8 cellular contexts compared by ENCODE assay signal in genomic region chr19:12872941-12873890, GRCh38. TPM values are rescaled to one million over a fixed set of nuclear protein-coding genes. Genes with fewer than 3 reads are reported as not detected.
DNase-seq lines count a peak whose midpoint lies in the region; ATAC-seq and TF ChIP-seq lines count a peak whose summit lies in the region.

No MANE protein-coding gene starts in this region.

- intact Hi-C loops in right lobe of liver (cut with DNase I) (no loop called here), thyroid gland (cut with DNase I) (no loop called here)

- no peaks in the 10 kb centered on the region for H3K27me3 ChIP-seq in right lobe of liver
- no peaks in the 10 kb centered on the region for H3K27me3 ChIP-seq in thyroid gland
- H3K27me3 ChIP-seq in tibial nerve, result peaks cover 0 to 6% of the 10 kb centered on the region in 2 donors

- DNase-seq in NCI-H2227 (lab: John Stamatoyannopoulos, UW; ENCODE audit: unreplicated experiment) (peak; percentile 33), NCI-H2227 treated with DMSO at 0.1 percent for 48 hours (lab: John Stamatoyannopoulos, UW) (no peak), SKM-1 treated with dmso at 0.1 percent for 144 hours (lab: John Stamatoyannopoulos, UW; ENCODE audit: unreplicated experiment) (peak; percentile 19), caudate nucleus (lab: John Stamatoyannopoulos, UW) (peak in 41 of 61 donors; percentile 2 to 80 (median 40)), right lobe of liver (peak; percentile 63 to 75 (median 69)), thyroid gland (peak; percentile 46 to 60), tibial nerve (ENCODE audit: low spot score in 2 of 2) (no peak)

- TF ChIP-seq POLR2A in right lobe of liver (IDR thresholded peaks at IDR 0.05) (no peak), thyroid gland (IDR thresholded peaks at IDR 0.05) (peak in 1 of 2 donors; percentile 13), tibial nerve (IDR thresholded peaks at IDR 0.05) (no peak)

- H3K27ac ChIP-seq in caudate nucleus (ENCODE audit: low read depth, low read length) (no peak overlapping the region), right lobe of liver (no peak overlapping the region), thyroid gland (no peak overlapping the region), tibial nerve (no peak overlapping the region)

- H3K36me3 ChIP-seq in right lobe of liver, result peaks cover 0 to 5% (median 0%) of the 10 kb centered on the region in 4 donors
- peaks cover 6% of the 10 kb centered on the region in 2 donors for H3K36me3 ChIP-seq in thyroid gland
- peaks cover 0 to 53% (median 12%) of the 10 kb centered on the region in 3 donors for H3K36me3 ChIP-seq in tibial nerve

- H3K9me3 ChIP-seq in right lobe of liver, result no peaks in the 10 kb centered on the region
- no peaks in the 10 kb centered on the region for H3K9me3 ChIP-seq in thyroid gland
- no peaks in the 10 kb centered on the region for H3K9me3 ChIP-seq in tibial nerve

- ATAC-seq in right lobe of liver (peak; percentile 74 to 88 (median 86)), HG02642 (IDR thresholded peaks at IDR 0.05; ENCODE audit: poor library complexity, unreplicated experiment) (no peak)

- TF ChIP-seq EP300 in tibial nerve (IDR thresholded peaks at IDR 0.05), result no peak

- H3K4me3 ChIP-seq in right lobe of liver (peak overlapping the region; percentile 9 to 27 (median 18)), thyroid gland (replicated peaks in 1 of 3) (no peak overlapping the region), tibial nerve (no peak overlapping the region)

- no peak for TF ChIP-seq CTCF in right lobe of liver (IDR thresholded peaks at IDR 0.05)
- no peak for TF ChIP-seq CTCF in thyroid gland (IDR thresholded peaks at IDR 0.05)
- no peak for TF ChIP-seq CTCF in tibial nerve (IDR thresholded peaks at IDR 0.05)

- H3K4me1 ChIP-seq in right lobe of liver (no peaks in the 10 kb centered on the region), thyroid gland (no peaks in the 10 kb centered on the region), tibial nerve (no peaks in the 10 kb centered on the region)

- 32% methylated on average over 9 of the region's 70 CpGs for WGBS in right lobe of liver (ENCODE audit: insufficient coverage, low coverage, low lambda C conversion rate, missing lambda C conversion rate)
- 52 to 70% methylated on average over 54 to 68 of the region's 70 CpGs for WGBS in thyroid gland, 2 donors
- 61 to 66% methylated on average over 64 to 70 of the region's 70 CpGs for WGBS in tibial nerve, 2 donors

RNA-seq across cellular contexts. Expression of gene DNASE2, which starts 8.0 kb away (rescaled TPM):
- total RNA-seq in right lobe of liver, result 10 to 100 TPM; 18.2 to 36.3 (median 26.8) TPM
- total RNA-seq in thyroid gland, result 10 to 100 TPM; 35.4 to 67.3 (median 59.1) TPM
- total RNA-seq in tibial nerve, result 10 to 100 TPM; 38.1 to 59.0 (median 44.2) TPM

RNA-seq across cellular contexts. Expression of gene KLF1, which starts 13.8 kb away (rescaled TPM):
- total RNA-seq in right lobe of liver (1 to 10 TPM in 1 of 6 experiments, under 1 TPM in 2, not detected in 3; 0.32 to 1.7 (median 0.44) TPM), thyroid gland (not detected), tibial nerve (not detected)

RNA-seq across cellular contexts. Expression of gene GCDH, which starts 17.7 kb away (rescaled TPM):
- 100 to 1,000 TPM in 1 of 6 experiments, 10 to 100 TPM in 5; 42.2 to 119 (median 59.5) TPM for total RNA-seq in right lobe of liver
- 10 to 100 TPM; 31.2 to 63.7 (median 46.7) TPM for total RNA-seq in thyroid gland
- 10 to 100 TPM; 50.4 to 68.0 (median 64.6) TPM for total RNA-seq in tibial nerve

RNA-seq across cellular contexts. Expression of gene MAST1, which starts 34.9 kb away (rescaled TPM):
- under 1 TPM in 4 of 6 experiments, not detected in 2; 0.06 to 0.49 (median 0.34) TPM for total RNA-seq in right lobe of liver
- total RNA-seq in thyroid gland, result under 1 TPM in 1 of 4 donors, not detected in 3; 0.56 TPM
- total RNA-seq in tibial nerve, result not detected

RNA-seq across cellular contexts. Expression of gene RTBDN, which starts 38.8 kb away (rescaled TPM):
- total RNA-seq in right lobe of liver, result not detected
- total RNA-seq in thyroid gland, result not detected
- total RNA-seq in tibial nerve, result not detected

Comparison
In these comparisons a context has a peak if more than half of its experiments do, and no peak if none do; other contexts are left out.
1. DNase-seq: peak in NCI-H2227 (single experiment), SKM-1 treated with dmso at 0.1 percent for 144 hours (single experiment), caudate nucleus (41 of 61), right lobe of liver (3 of 3) and thyroid gland (2 of 2); none in NCI-H2227 treated with DMSO at 0.1 percent for 48 hours (single experiment) and tibial nerve (0 of 2).
2. H3K4me3 ChIP-seq: peak in right lobe of liver (3 of 3); none in thyroid gland (0 of 3) and tibial nerve (0 of 4).